In the genomic region with DNA sequence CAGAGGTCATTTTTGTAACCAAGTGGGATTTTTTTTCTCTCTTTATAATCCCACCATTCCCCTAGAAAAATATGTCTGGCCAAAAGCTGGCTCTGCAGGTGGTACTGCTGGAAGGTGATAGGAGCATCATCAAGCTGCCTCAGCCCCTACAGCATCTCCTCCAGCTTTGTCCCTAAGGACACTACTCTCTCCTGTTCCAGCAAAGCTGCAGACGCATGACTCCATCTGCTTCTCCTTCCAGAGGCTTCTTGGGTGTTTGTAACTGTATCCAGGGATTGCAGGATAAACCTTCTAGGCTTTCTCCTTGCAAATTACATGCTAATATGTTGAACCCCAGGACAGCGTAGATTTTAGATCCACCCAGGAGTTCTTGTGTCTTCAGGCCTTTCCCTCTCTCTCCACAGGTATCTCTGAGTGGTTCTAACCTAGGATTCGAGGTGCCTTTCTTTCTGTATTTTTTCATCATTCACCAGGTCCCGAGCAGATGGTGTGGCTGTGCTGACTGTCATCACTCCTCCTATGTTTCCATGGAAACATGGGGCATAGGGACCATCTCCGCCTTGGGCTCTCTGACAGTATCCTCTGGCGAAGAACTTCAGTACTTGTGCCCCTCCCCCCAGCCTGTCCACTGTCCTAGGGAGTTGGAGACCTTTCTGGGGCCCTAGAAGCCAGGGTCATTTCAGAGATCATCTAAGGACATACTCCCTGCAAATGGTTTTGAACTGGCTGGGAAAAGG, we compare ENCODE assay signal across 17 cellular contexts. TPM values are rescaled to one million over a fixed set of nuclear protein-coding genes. Genes with fewer than 3 reads are reported as not detected.
DNase-seq lines count a peak whose midpoint lies in the region; ATAC-seq and TF ChIP-seq lines count a peak whose summit lies in the region.
"Had no signal": no experiment of that assay in that cellular context is flagged by ENCODE, and none has a peak within 500 bp of the region (broad histone marks: within the 10 kb centered on the region; RNA-seq: fewer than 3 reads in every experiment).

No MANE protein-coding gene starts in this region.

- H3K9ac ChIP-seq in rectal smooth muscle tissue (ENCODE audit: low read length) = no peak overlapping the region

- H3K27ac ChIP-seq in GM23338 (ENCODE audit: low read depth) (no peak overlapping the region), dorsolateral prefrontal cortex (peak overlapping the region in 42 of 59 donors; percentile 0 to 87 (median 50)), rectal smooth muscle tissue (ENCODE audit: low read depth, low read length) (peak overlapping the region; percentile 64), prostate gland (peak overlapping the region in 1 of 2 donors; percentile 95)

- H3K36me3 Mint-ChIP-seq in GM23338 (ENCODE audit: low read depth) = no peaks in the 10 kb centered on the region; the same call in 2 of the 3 replicates

- TF ChIP-seq POLR2A in prostate gland (IDR thresholded peaks at IDR 0.05) = no peak

- ATAC-seq in GM23338 = no peak
- no peak for ATAC-seq in HG03520 (IDR thresholded peaks at IDR 0.05; ENCODE audit: unreplicated experiment)
- ATAC-seq: effector memory CD8-positive, alpha-beta T cell; naive thymus-derived CD8-positive, alpha-beta T cell had no signal

- no peaks in the 10 kb centered on the region for H3F3A ChIP-seq in GM23338 (replicated peaks; ENCODE audit: low read depth)

- intact Hi-C loops in dorsolateral prefrontal cortex (cut with DNase I) = no loop called here
- intact Hi-C loops in prostate gland (cut with DNase I) = loop anchor here (5.0 kb wide), 2 partner anchors 89 to 104 kb away; no protein-coding TSS in a partner anchor

- no peak overlapping the region for H3K4me2 ChIP-seq in GM23338

- no peak overlapping the region for H3K4me3 ChIP-seq in GM23338
- no peak overlapping the region for H3K4me3 ChIP-seq in dorsolateral prefrontal cortex
- H3K4me3 ChIP-seq in rectal smooth muscle tissue (ENCODE audit: low read length) = no peak overlapping the region
- H3K4me3 ChIP-seq in prostate gland = no peak overlapping the region

- H3K4me1 Mint-ChIP-seq in GM23338 = peaks cover 23% of the 10 kb centered on the region

- no peaks in the 10 kb centered on the region for H3K9me3 ChIP-seq in prostate gland

- H3K4me3 Mint-ChIP-seq in GM23338 = no peak overlapping the region
- H3K4me3 Mint-ChIP-seq: activated CD4-positive, alpha-beta memory T cell treated with anti-CD3 and anti-CD28 coated beads, Interleukin-2, amount 10 ng/mL, durations not matched to agents 7 days and 5 days; effector memory CD8-positive, alpha-beta T cell; memory B cell; naive thymus-derived CD8-positive, alpha-beta T cell had no signal

- no peak overlapping the region for H3K27ac Mint-ChIP-seq in GM23338
- H3K27ac Mint-ChIP-seq: activated CD4-positive, alpha-beta memory T cell treated with anti-CD3 and anti-CD28 coated beads, Interleukin-2, amount 10 ng/mL, durations not matched to agents 7 days and 5 days; effector memory CD8-positive, alpha-beta T cell; memory B cell; naive thymus-derived CD8-positive, alpha-beta T cell had no signal

- WGBS in prostate gland = 90% methylated on average over 6 of the region's 6 CpGs

- no peaks in the 10 kb centered on the region for H3K9me2 ChIP-seq in GM23338 (ENCODE audit: insufficient read depth)

- H3K36me3 ChIP-seq in GM23338 (ENCODE audit: insufficient read depth) = no peaks in the 10 kb centered on the region
- H3K36me3 ChIP-seq in rectal smooth muscle tissue (ENCODE audit: control insufficient read depth, insufficient read depth, low read length) = no peaks in the 10 kb centered on the region
- H3K36me3 ChIP-seq in prostate gland = no peaks in the 10 kb centered on the region

- H3K27me3 ChIP-seq in GM23338 (ENCODE audit: insufficient read depth) = peaks cover 80% of the 10 kb centered on the region
- peaks cover 0 to 5% (median 0%) of the 10 kb centered on the region in 45 donors for H3K27me3 ChIP-seq in dorsolateral prefrontal cortex
- no peaks in the 10 kb centered on the region for H3K27me3 ChIP-seq in rectal smooth muscle tissue (ENCODE audit: control insufficient read depth, insufficient read depth, low read length)
- H3K27me3 ChIP-seq in prostate gland (replicated peaks; ENCODE audit: insufficient read depth) = no peaks in the 10 kb centered on the region

- H3K4me1 ChIP-seq in GM23338 (ENCODE audit: insufficient read depth) (peaks cover 18% of the 10 kb centered on the region), rectal smooth muscle tissue (ENCODE audit: control insufficient read depth, insufficient read depth, low read length) (peaks cover 14% of the 10 kb centered on the region), prostate gland (replicated peaks) (peaks cover 6% of the 10 kb centered on the region)

- no peaks in the 10 kb centered on the region for H4K20me1 ChIP-seq in GM23338 (replicated peaks; ENCODE audit: insufficient read depth)

- DNase-seq in GM23338 (ENCODE audit: low spot score) (peak; percentile 3), NCI-H524 (lab: John Stamatoyannopoulos, UW) (peak; percentile 81 to 93), dorsolateral prefrontal cortex (peak in 1 of 10 donors; percentile 70), prostate gland (ENCODE audit: low spot score) (no peak), A172 (ENCODE audit: low spot score) (no peak)
- DNase-seq: activated CD4-positive, alpha-beta memory T cell treated with anti-CD3 and anti-CD28 coated beads, Interleukin-2, amount 10 ng/mL, durations not matched to agents 7 days and 5 days; activated naive CD4-positive, alpha-beta T cell treated with Interleukin-2 at 50 U/mL for 16 hours; amygdala; central memory CD4-positive, alpha-beta T cell; effector memory CD8-positive, alpha-beta T cell; MM.1S; naive thymus-derived CD8-positive, alpha-beta T cell; stimulated activated naive CD4-positive, alpha-beta T cell had no signal

- H2AFZ ChIP-seq in GM23338 = no peak overlapping the region

- no peak for TF ChIP-seq CTCF in GM23338 (conservative IDR thresholded peaks at IDR 0.05; ENCODE audit: low read depth in 2 of 2)
- TF ChIP-seq CTCF in dorsolateral prefrontal cortex (IDR thresholded peaks at IDR 0.05 in 54 of 56, conservative IDR thresholded peaks at IDR 0.05 in 2 of 56; ENCODE audit: low read depth in 1 of 56, partially characterized antibody in 56 of 56) = no peak
- no peak for TF ChIP-seq CTCF in prostate gland (IDR thresholded peaks at IDR 0.05)

- no peaks in the 10 kb centered on the region for H3K9me3 Mint-ChIP-seq in GM23338
- H3K9me3 Mint-ChIP-seq: activated CD4-positive, alpha-beta memory T cell treated with anti-CD3 and anti-CD28 coated beads, Interleukin-2, amount 10 ng/mL, durations not matched to agents 7 days and 5 days; effector memory CD8-positive, alpha-beta T cell; IgD-negative memory B cell; memory B cell; naive thymus-derived CD8-positive, alpha-beta T cell had no signal

- peaks cover 55% of the 10 kb centered on the region for H3K27me3 Mint-ChIP-seq in GM23338 (ENCODE audit: insufficient read depth, low read depth, poor library complexity)
- H3K27me3 Mint-ChIP-seq: memory B cell had no signal

- no peaks in the 10 kb centered on the region for H3K79me2 ChIP-seq in GM23338 (replicated peaks; ENCODE audit: insufficient read depth)

TF ChIP-seq in GM23338, 12 proteins besides CTCF, POLR2A, EP300 and RAD21 (continues in another document):
- TF ChIP-seq POLR2AphosphoS5 (IDR thresholded peaks at IDR 0.05; ENCODE audit: low read depth) = no peak
- no peak for TF ChIP-seq CREB1 (CRISPR knock-in tag; IDR thresholded peaks at IDR 0.05; ENCODE audit: low read depth)
- TF ChIP-seq NANOG (IDR thresholded peaks at IDR 0.05; ENCODE audit: borderline replicate concordance) = no peak
- TF ChIP-seq, protein P1, sequence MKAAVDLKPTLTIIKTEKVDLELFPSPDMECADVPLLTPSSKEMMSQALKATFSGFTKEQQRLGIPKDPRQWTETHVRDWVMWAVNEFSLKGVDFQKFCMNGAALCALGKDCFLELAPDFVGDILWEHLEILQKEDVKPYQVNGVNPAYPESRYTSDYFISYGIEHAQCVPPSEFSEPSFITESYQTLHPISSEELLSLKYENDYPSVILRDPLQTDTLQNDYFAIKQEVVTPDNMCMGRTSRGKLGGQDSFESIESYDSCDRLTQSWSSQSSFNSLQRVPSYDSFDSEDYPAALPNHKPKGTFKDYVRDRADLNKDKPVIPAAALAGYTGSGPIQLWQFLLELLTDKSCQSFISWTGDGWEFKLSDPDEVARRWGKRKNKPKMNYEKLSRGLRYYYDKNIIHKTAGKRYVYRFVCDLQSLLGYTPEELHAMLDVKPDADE (IDR thresholded peaks at IDR 0.05) = no peak
- no peak for TF ChIP-seq JUNB (IDR thresholded peaks at IDR 0.05; ENCODE audit: unreplicated experiment)
- TF ChIP-seq EZH2 (IDR thresholded peaks at IDR 0.05; ENCODE audit: low read depth, unreplicated experiment) = no peak
- TF ChIP-seq, protein P2, sequence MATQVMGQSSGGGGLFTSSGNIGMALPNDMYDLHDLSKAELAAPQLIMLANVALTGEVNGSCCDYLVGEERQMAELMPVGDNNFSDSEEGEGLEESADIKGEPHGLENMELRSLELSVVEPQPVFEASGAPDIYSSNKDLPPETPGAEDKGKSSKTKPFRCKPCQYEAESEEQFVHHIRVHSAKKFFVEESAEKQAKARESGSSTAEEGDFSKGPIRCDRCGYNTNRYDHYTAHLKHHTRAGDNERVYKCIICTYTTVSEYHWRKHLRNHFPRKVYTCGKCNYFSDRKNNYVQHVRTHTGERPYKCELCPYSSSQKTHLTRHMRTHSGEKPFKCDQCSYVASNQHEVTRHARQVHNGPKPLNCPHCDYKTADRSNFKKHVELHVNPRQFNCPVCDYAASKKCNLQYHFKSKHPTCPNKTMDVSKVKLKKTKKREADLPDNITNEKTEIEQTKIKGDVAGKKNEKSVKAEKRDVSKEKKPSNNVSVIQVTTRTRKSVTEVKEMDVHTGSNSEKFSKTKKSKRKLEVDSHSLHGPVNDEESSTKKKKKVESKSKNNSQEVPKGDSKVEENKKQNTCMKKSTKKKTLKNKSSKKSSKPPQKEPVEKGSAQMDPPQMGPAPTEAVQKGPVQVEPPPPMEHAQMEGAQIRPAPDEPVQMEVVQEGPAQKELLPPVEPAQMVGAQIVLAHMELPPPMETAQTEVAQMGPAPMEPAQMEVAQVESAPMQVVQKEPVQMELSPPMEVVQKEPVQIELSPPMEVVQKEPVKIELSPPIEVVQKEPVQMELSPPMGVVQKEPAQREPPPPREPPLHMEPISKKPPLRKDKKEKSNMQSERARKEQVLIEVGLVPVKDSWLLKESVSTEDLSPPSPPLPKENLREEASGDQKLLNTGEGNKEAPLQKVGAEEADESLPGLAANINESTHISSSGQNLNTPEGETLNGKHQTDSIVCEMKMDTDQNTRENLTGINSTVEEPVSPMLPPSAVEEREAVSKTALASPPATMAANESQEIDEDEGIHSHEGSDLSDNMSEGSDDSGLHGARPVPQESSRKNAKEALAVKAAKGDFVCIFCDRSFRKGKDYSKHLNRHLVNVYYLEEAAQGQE (IDR thresholded peaks at IDR 0.05; ENCODE audit: unreplicated experiment) = no peak
- no peak for TF ChIP-seq ZNF114 (CRISPR knock-in tag; IDR thresholded peaks at IDR 0.05)

RNA-seq across cellular contexts. Expression of a gene that starts 34.3 kb away (rescaled TPM):
- total RNA-seq in GM23338 (2014; rRNA removed; shearing (Covaris generic)) = 1.4 and 5.9 TPM in 2 replicates
- polyA plus RNA-seq in GM23338 (2016; fragmentation: Nextera tagmentation; extraction: Ambion mirVana) = 0.73 and 1.5 TPM in 2 replicates
- total RNA-seq in dorsolateral prefrontal cortex = 100 to 1,000 TPM in 25 of 120 experiments, 10 to 100 TPM in 95; 35.8 to 151 (median 83.7) TPM
- 100 to 1,000 TPM in 1 of 2 donors, 10 to 100 TPM in 1; 74.4 to 113 TPM for total RNA-seq in prostate gland
- total RNA-seq in A172 (2014; rRNA removed; shearing (Covaris generic)) = 1.9 and 6.7 TPM in 2 replicates

Comparison
In these comparisons a context has a peak if more than half of its experiments do, and no peak if none do; other contexts are left out.
1. DNase-seq: peak in GM23338 (single experiment) and NCI-H524 (2 of 2); none in prostate gland (single experiment) and A172 (single experiment).